In the genomic region with DNA sequence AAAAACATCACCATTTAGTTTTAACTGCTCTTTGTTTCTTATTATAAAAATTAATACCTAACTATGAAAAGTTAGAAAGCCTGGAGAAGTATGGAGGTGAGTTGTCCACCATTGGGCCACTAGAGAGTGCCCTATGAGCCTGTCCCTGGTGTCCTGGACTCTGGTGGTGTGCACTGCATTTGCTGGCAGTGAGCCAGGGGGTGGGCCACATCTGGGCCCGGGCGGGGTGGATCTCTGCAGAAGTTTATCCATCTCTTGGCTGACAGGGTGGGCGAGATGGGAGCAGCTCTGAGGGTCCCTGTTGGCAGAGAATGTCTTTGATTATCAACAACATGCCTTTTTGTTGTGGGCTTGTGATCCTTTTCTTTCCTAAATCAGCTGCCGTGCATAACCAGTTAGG, we compare ENCODE assay signal across 9 cellular contexts. TPM values are rescaled to one million over a fixed set of nuclear protein-coding genes. Genes with fewer than 3 reads are reported as not detected.
DNase-seq lines count a peak whose midpoint lies in the region; ATAC-seq, FAIRE-seq and TF ChIP-seq lines count a peak whose summit lies in the region.
"Had no signal": no experiment of that assay in that cellular context is flagged by ENCODE, and none has a peak within 500 bp of the region (broad histone marks: within the 10 kb centered on the region; RNA-seq: fewer than 3 reads in every experiment).

No MANE protein-coding gene starts in this region.

- TF ChIP-seq POLR2A in HepG2 (IDR thresholded peaks at IDR 0.05; ENCODE audit: insufficient read depth in 1 of 2, low read depth in 2 of 2, low read length in 2 of 2) = no peak

- WGBS in HepG2 (ENCODE audit: low lambda C conversion rate) = 61% methylated on average over 4 of the region's 4 CpGs
- WGBS in aorta, 2 donors = 22 to 26% methylated on average over 4 of the region's 4 CpGs

- peak overlapping the region; percentile 46 for H3K4me3 Mint-ChIP-seq in stimulated activated naive CD8-positive, alpha-beta T cell treated with anti-CD3 and anti-CD28 coated beads, Interleukin-15, Interleukin-2, amounts not matched to agents 100 ng/mL and 50 ng/mL, for 24 hours
- H3K4me3 Mint-ChIP-seq in activated CD4-positive, alpha-beta memory T cell treated with anti-CD3 and anti-CD28 coated beads, Interleukin-2, amount 10 ng/mL, durations not matched to agents 7 days and 5 days = peak overlapping the region; percentile 59

- POLR2A ChIA-PET in activated CD4-positive, alpha-beta memory T cell treated with anti-CD3 and anti-CD28 coated beads, Interleukin-2, amount 10 ng/mL, durations not matched to agents 7 days and 5 days (lab: Charles Lee) = interaction anchor here (1.0 to 1.8 kb wide), 2 partner anchors 9 to 88 kb away, joined by 5 to 6 read pairs; a partner anchor contains a TSS
- POLR2A ChIA-PET in HepG2 (lab: Yijun Ruan, JAX) = no interaction called here

- H3K9me3 ChIP-seq in HepG2 (ENCODE audit: low read length) (no peaks in the 10 kb centered on the region), aorta (ENCODE audit: control insufficient read depth, low read length) (no peaks in the 10 kb centered on the region)

- in situ Hi-C loops in HepG2 (cut with HindIII; ENCODE audit: extremely low pct_ligation_motif_present, low pct_unique_long_range_greater_than_20kb) = no loop called here

- CTCF ChIA-PET in activated CD4-positive, alpha-beta memory T cell treated with anti-CD3 and anti-CD28 coated beads, Interleukin-2, amount 10 ng/mL, durations not matched to agents 7 days and 5 days (lab: Charles Lee) = interaction anchor here (0.8 to 1.1 kb wide), 2 partner anchors 89 to 101 kb away, joined by 4 to 5 read pairs; a partner anchor contains a TSS
- CTCF ChIA-PET in HepG2 (lab: Yijun Ruan, JAX; ENCODE audit: low intra/inter-chr PET ratio, low total read pairs) = no interaction called here

- no peak overlapping the region for H2AFZ ChIP-seq in HepG2 (ENCODE audit: low read length)

- H3K36me3 ChIP-seq in HepG2 (replicated peaks in 1 of 2; ENCODE audit: control insufficient read depth in 1 of 2, insufficient read depth in 2 of 2, low read length in 2 of 2) = peaks cover 6 to 57% of the 10 kb centered on the region in 2 experiments; a peak in 4 of 5 replicates
- no peaks in the 10 kb centered on the region for H3K36me3 ChIP-seq in aorta (ENCODE audit: control insufficient read depth in 1 of 2, insufficient read depth in 2 of 2, low read length in 1 of 2)

- intact Hi-C loops in HepG2 (cut with micrococcal nuclease; ENCODE audit: unreplicated experiment) (no loop called here), aorta (cut with DNase I) (no loop called here)

- no peak overlapping the region for H3K4me2 ChIP-seq in HepG2 (ENCODE audit: low read depth, low read length)

- H4K20me1 ChIP-seq in HepG2 (ENCODE audit: insufficient read depth, low read length) = peaks cover 73% of the 10 kb centered on the region

- no peak for FAIRE-seq in HepG2 (lab: Jason Lieb, UNC)

- peaks cover 97% of the 10 kb centered on the region for H3K4me1 Mint-ChIP-seq in stimulated activated naive CD8-positive, alpha-beta T cell treated with anti-CD3 and anti-CD28 coated beads, Interleukin-15, Interleukin-2, amounts not matched to agents 100 ng/mL and 50 ng/mL, for 24 hours (ENCODE audit: low read depth)
- peaks cover 73% of the 10 kb centered on the region for H3K4me1 Mint-ChIP-seq in activated CD4-positive, alpha-beta memory T cell treated with anti-CD3 and anti-CD28 coated beads, Interleukin-2, amount 10 ng/mL, durations not matched to agents 7 days and 5 days

- no peaks in the 10 kb centered on the region for H3K9me3 Mint-ChIP-seq in stimulated activated naive CD8-positive, alpha-beta T cell treated with anti-CD3 and anti-CD28 coated beads, Interleukin-15, Interleukin-2, amounts not matched to agents 100 ng/mL and 50 ng/mL, for 24 hours
- H3K9me3 Mint-ChIP-seq in activated CD4-positive, alpha-beta memory T cell treated with anti-CD3 and anti-CD28 coated beads, Interleukin-2, amount 10 ng/mL, durations not matched to agents 7 days and 5 days = no peaks in the 10 kb centered on the region

- H3K27ac Mint-ChIP-seq in stimulated activated naive CD8-positive, alpha-beta T cell treated with anti-CD3 and anti-CD28 coated beads, Interleukin-15, Interleukin-2, amounts not matched to agents 100 ng/mL and 50 ng/mL, for 24 hours = peak overlapping the region; percentile 69
- peak overlapping the region; percentile 74 for H3K27ac Mint-ChIP-seq in activated CD4-positive, alpha-beta memory T cell treated with anti-CD3 and anti-CD28 coated beads, Interleukin-2, amount 10 ng/mL, durations not matched to agents 7 days and 5 days

- peaks cover 96% of the 10 kb centered on the region for H3K79me2 ChIP-seq in HepG2 (ENCODE audit: insufficient read depth, low read length)

- no peak for ATAC-seq in stimulated activated naive CD8-positive, alpha-beta T cell treated with anti-CD3 and anti-CD28 coated beads, Interleukin-15, Interleukin-2, amounts not matched to agents 100 U/mL and 50 U/mL, for 24 hours
- ATAC-seq in HepG2 (peak; percentile 60), aorta (ENCODE audit: low FRiP score) (no peak), HG03097 (IDR thresholded peaks at IDR 0.05; ENCODE audit: low FRiP score, unreplicated experiment) (no peak)
- ATAC-seq: HCT116 had no signal

- BruUV-seq in HepG2 (replicated peaks; lab: Mats Ljungman, UMichigan) = no TSS peak

- TF ChIP-seq RAD21 in HepG2 (CRISPR knock-in tag; IDR thresholded peaks at IDR 0.05) = no peak

- no peak overlapping the region for H3K9ac ChIP-seq in HepG2 (ENCODE audit: insufficient read depth, low read depth, low read length)

- H3K36me3 Mint-ChIP-seq in stimulated activated naive CD8-positive, alpha-beta T cell treated with anti-CD3 and anti-CD28 coated beads, Interleukin-15, Interleukin-2, amounts not matched to agents 100 ng/mL and 50 ng/mL, for 24 hours (ENCODE audit: low read depth) = peaks cover 64% of the 10 kb centered on the region
- peaks cover 48% of the 10 kb centered on the region for H3K36me3 Mint-ChIP-seq in activated CD4-positive, alpha-beta memory T cell treated with anti-CD3 and anti-CD28 coated beads, Interleukin-2, amount 10 ng/mL, durations not matched to agents 7 days and 5 days (ENCODE audit: low read depth)

- H3K27me3 ChIP-seq in HepG2 (ENCODE audit: control insufficient read depth in 1 of 2, insufficient read depth in 2 of 2, low read length in 2 of 2) = no peaks in the 10 kb centered on the region
- no peaks in the 10 kb centered on the region for H3K27me3 ChIP-seq in aorta (ENCODE audit: control insufficient read depth in 1 of 2, insufficient read depth in 2 of 2, low read length in 1 of 2)

- peaks cover 43% of the 10 kb centered on the region for H3K4me1 ChIP-seq in HepG2 (ENCODE audit: insufficient read depth, low read length)
- H3K4me1 ChIP-seq in aorta (ENCODE audit: control insufficient read depth in 1 of 2, insufficient read depth in 2 of 2, low read length in 2 of 2) = peaks cover 7% of the 10 kb centered on the region in 2 donors

- TF ChIP-seq CTCF in HepG2 (CRISPR knock-in tag; IDR thresholded peaks at IDR 0.05) = peak; percentile 15; the same call in 1 of the 2 replicates

- no peak overlapping the region for H3K4me3 ChIP-seq in HepG2 (replicated peaks in 1 of 3; ENCODE audit: insufficient read depth in 1 of 3, low read depth in 2 of 3, low read length in 3 of 3)
- no peak overlapping the region for H3K4me3 ChIP-seq in aorta (ENCODE audit: low read length in 2 of 2)

- H3K27ac ChIP-seq in HepG2 (ENCODE audit: extremely low read length, insufficient read depth, low read length) (no peak overlapping the region), aorta (ENCODE audit: low read depth in 1 of 2, low read length in 2 of 2) (peak overlapping the region; percentile 59 to 74)

- H3K27me3 Mint-ChIP-seq in stimulated activated naive CD8-positive, alpha-beta T cell treated with anti-CD3 and anti-CD28 coated beads, Interleukin-15, Interleukin-2, amounts not matched to agents 100 ng/mL and 50 ng/mL, for 24 hours = no peaks in the 10 kb centered on the region
- H3K27me3 Mint-ChIP-seq in activated CD4-positive, alpha-beta memory T cell treated with anti-CD3 and anti-CD28 coated beads, Interleukin-2, amount 10 ng/mL, durations not matched to agents 7 days and 5 days = no peaks in the 10 kb centered on the region

- no peak for DNase-seq in stimulated activated naive CD8-positive, alpha-beta T cell treated with anti-CD3 and anti-CD28 coated beads, Interleukin-15, Interleukin-2, amounts not matched to agents 100 U/mL and 50 U/mL, for 24 hours
- DNase-seq in activated CD4-positive, alpha-beta memory T cell treated with anti-CD3 and anti-CD28 coated beads, Interleukin-2, amount 10 ng/mL, durations not matched to agents 7 days and 5 days = peak; percentile 8
- DNase-seq in HepG2 (ENCODE audit: low spot score) (no peak), aorta (no peak), HT-29 (ENCODE audit: low spot score) (no peak), COLO829 (ENCODE audit: low spot score) (no peak)

- TF ChIP-seq EP300 in HepG2 (IDR thresholded peaks at IDR 0.05; ENCODE audit: low read depth in 2 of 2, low read length in 2 of 2) (no peak), HepG2 (CRISPR knock-in tag; IDR thresholded peaks at IDR 0.05; ENCODE audit: borderline replicate concordance) (no peak)

RNA-seq across cellular contexts. Expression of a gene that starts 8.2 kb away (rescaled TPM):
- total RNA-seq in activated CD4-positive, alpha-beta memory T cell treated with anti-CD3 and anti-CD28 coated beads, Interleukin-2, amount 10 ng/mL, durations not matched to agents 7 days and 5 days = 10 to 100 TPM; 34.3 to 36.6 TPM
- total RNA-seq in HepG2 (2016; rRNA removed; fragmentation: Illumina TruSeq; extraction: Trizol) (7.7 and 13.3 TPM in 2 replicates), aorta (10 to 100 TPM; 33.4 to 37.0 TPM)
- 16.7 and 22.2 TPM in 2 replicates for total RNA-seq in HepG2 (2016; cell fraction: cytosol; rRNA removed; fragmentation: Illumina TruSeq; extraction: Trizol; ENCODE audit: low read depth)
- 6.3 and 11.6 TPM in 2 replicates for total RNA-seq in HepG2 (2016; cell fraction: insoluble cytoplasmic fraction; rRNA removed; fragmentation: Illumina TruSeq; extraction: Trizol)
- total RNA-seq in HepG2 (2016; cell fraction: membrane; rRNA removed; fragmentation: Illumina TruSeq; extraction: Trizol) = 9.3 and 11.2 TPM in 2 replicates
- 36.2 and 43.2 TPM in 2 replicates for total RNA-seq in HepG2 (2016; cell fraction: nucleus; rRNA removed; fragmentation: Illumina TruSeq; extraction: Trizol)
- polyA plus RNA-seq in HepG2 (2011; rRNA removed) (6.0 and 6.3 TPM in 2 replicates), aorta (10 to 100 TPM in 1 of 2 donors, 1 to 10 TPM in 1; 4.1 to 12.6 TPM)
- polyA plus RNA-seq in HepG2 (2011; cell fraction: cytosol; rRNA removed) = 3.2 TPM in 2 replicates
- 38.9 and 57.3 TPM in 2 replicates for polyA plus RNA-seq in HepG2 (2011; cell fraction: nucleus; rRNA removed)
- polyA plus RNA-seq in HepG2 (2012) = 17.0 and 17.9 TPM in 2 replicates
- 0.76 and 1.1 TPM in 2 replicates for polyA plus RNA-seq in HepG2 (2016; cell fraction: cytosol; fragmentation: Illumina TruSeq; extraction: Trizol; ENCODE audit: low read depth)
- polyA plus RNA-seq in HepG2 (2016; cell fraction: insoluble cytoplasmic fraction; fragmentation: Illumina TruSeq; extraction: Trizol; ENCODE audit: low read depth) = 7.6 and 11.0 TPM in 2 replicates
- 3.0 TPM in 2 replicates for polyA plus RNA-seq in HepG2 (2016; cell fraction: membrane; fragmentation: Illumina TruSeq; extraction: Trizol; ENCODE audit: low read depth)
- polyA plus RNA-seq in HepG2 (2016; cell fraction: nucleus; fragmentation: Illumina TruSeq; extraction: Trizol; ENCODE audit: insufficient read depth, low read depth) = 55.5 and 57.3 TPM in 2 replicates
- polyA minus RNA-seq in HepG2 (2011; rRNA and poly(A)+ RNA removed; ENCODE audit: low replicate concordance) = 15.3 and 47.0 TPM in 2 replicates
- polyA minus RNA-seq in HepG2 (2011; cell fraction: cytosol; rRNA and poly(A)+ RNA removed) = 5.4 and 6.3 TPM in 2 replicates
- polyA minus RNA-seq in HepG2 (2011; cell fraction: nucleus; rRNA and poly(A)+ RNA removed) = 44.4 and 60.9 TPM in 2 replicates
- 31.6 and 36.5 TPM in 2 replicates for total RNA-seq in HT-29 (2014; rRNA removed; shearing (Covaris generic))
